8 cellular contexts compared by ENCODE assay signal in the genomic region with DNA sequence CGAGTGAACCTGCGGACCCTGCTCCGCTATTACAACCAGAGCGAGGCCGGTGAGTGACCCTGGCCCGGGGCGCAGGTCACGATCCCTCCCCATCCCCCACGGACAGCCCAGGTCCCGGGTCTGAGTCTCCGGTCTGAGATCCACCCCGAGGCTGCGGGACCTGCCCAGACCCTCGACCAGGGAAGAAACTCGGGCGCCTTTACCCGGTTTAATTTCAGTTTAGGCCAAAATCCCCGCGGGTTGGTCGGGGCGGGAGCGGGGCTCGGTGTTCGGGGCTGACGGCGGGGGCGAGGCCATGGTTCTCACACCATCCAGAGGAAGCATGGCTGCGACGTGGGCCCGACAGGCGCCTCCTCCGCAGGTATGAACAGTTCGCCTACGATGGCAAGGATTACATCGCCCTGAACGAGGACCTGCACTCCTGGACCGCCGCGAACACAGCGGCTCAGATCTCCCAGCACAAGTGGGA. TPM values are rescaled to one million over a fixed set of nuclear protein-coding genes. Genes with fewer than 3 reads are reported as not detected.
DNase-seq lines count a peak whose midpoint lies in the region; ATAC-seq and TF ChIP-seq lines count a peak whose summit lies in the region.

No MANE protein-coding gene starts in this region.

- no peak for TF ChIP-seq CTCF in H9 (conservative IDR thresholded peaks at IDR 0.05)
- TF ChIP-seq CTCF in chondrocyte (IDR thresholded peaks at IDR 0.05) = no peak

- H3K4me3 Mint-ChIP-seq in H9 (peak overlapping the region; percentile 75 to 87), chondrocyte (ENCODE audit: unreplicated experiment) (peak overlapping the region; percentile 81), memory B cell (peak overlapping the region; percentile 91)

- H3K4me1 ChIP-seq in H9 (ENCODE audit: insufficient read depth, low read length) = peaks cover 2% of the 10 kb centered on the region; the same call in 1 of the 2 replicates

- H3K27me3 ChIP-seq in H9 (ENCODE audit: insufficient read depth, low read length) = peaks cover 6% of the 10 kb centered on the region; the same call in 1 of the 2 replicates

- no peak overlapping the region for H2BK120ac ChIP-seq in H9 (ENCODE audit: low read depth, low read length, poor library complexity, severe bottlenecking)

- peak overlapping the region; percentile 43 for H3K9ac ChIP-seq in H9 (ENCODE audit: extremely low read depth, insufficient read length, low read length)

- H3K36me3 Mint-ChIP-seq in H9 (ENCODE audit: insufficient read depth in 1 of 3, low read depth in 3 of 3) (peaks cover 29 to 37% (median 35%) of the 10 kb centered on the region in 3 experiments), chondrocyte (ENCODE audit: low read depth) (peaks cover 8% of the 10 kb centered on the region), memory B cell (peaks cover 19% of the 10 kb centered on the region)

- H2AK5ac ChIP-seq in H9 (ENCODE audit: insufficient read length, low read length) = no peak overlapping the region

- DNase-seq in H9 (peak; percentile 34), T-helper 1 cell (peak in 4 of 5 donors; percentile 9 to 19 (median 14)), chondrocyte (ENCODE audit: low spot score) (no peak), memory B cell (ENCODE audit: low spot score in 2 of 2) (peak in 1 of 2 donors; percentile 36), NCI-H187 treated with DMSO at 0.1 percent for 48 hours (lab: John Stamatoyannopoulos, UW) (no peak), NCI-H1417 (lab: John Stamatoyannopoulos, UW) (no peak), NCI-H1694 treated with DMSO at 0.1 percent for 48 hours (lab: John Stamatoyannopoulos, UW) (no peak)
- DNase-seq in stimulated activated naive CD4-positive, alpha-beta T cell treated with Interleukin-2 at 50 U/mL for 16 hours (lab: John Stamatoyannopoulos, UW) = peak; percentile 30

- H3K9me3 ChIP-seq in H9 (ENCODE audit: control insufficient read depth, low read depth, low read length) = no peaks in the 10 kb centered on the region

- no peak overlapping the region for H2BK5ac ChIP-seq in H9 (ENCODE audit: insufficient read length, low read length)

- no peak overlapping the region for H3K23ac ChIP-seq in H9 (ENCODE audit: insufficient read length, low read depth, low read length)

- no peaks in the 10 kb centered on the region for H3K79me1 ChIP-seq in H9 (ENCODE audit: insufficient read depth, low read depth, low read length, poor library complexity, severe bottlenecking)

- H3K14ac ChIP-seq in H9 (ENCODE audit: insufficient read depth, low read length) = peak overlapping the region; percentile 88

- H3K4me1 Mint-ChIP-seq in H9 (peaks cover 10 to 11% of the 10 kb centered on the region in 2 experiments), chondrocyte (ENCODE audit: low read depth) (peaks cover 53% of the 10 kb centered on the region), memory B cell (peaks cover 12% of the 10 kb centered on the region)

- H3K27me3 Mint-ChIP-seq in H9 (ENCODE audit: low read depth) = peaks cover 33% of the 10 kb centered on the region
- no peaks in the 10 kb centered on the region for H3K27me3 Mint-ChIP-seq in chondrocyte (ENCODE audit: low read depth)
- no peaks in the 10 kb centered on the region for H3K27me3 Mint-ChIP-seq in memory B cell

- H3K23me2 ChIP-seq in H9 (ENCODE audit: insufficient read length, low read depth, low read length, poor library complexity, severe bottlenecking) = peaks cover 7% of the 10 kb centered on the region

- no peak overlapping the region for H3K56ac ChIP-seq in H9 (ENCODE audit: insufficient read length, low read depth, low read length)

- H2BK20ac ChIP-seq in H9 (ENCODE audit: low read depth, low read length, poor library complexity, severe bottlenecking) = no peak overlapping the region

- H3K9me3 Mint-ChIP-seq in H9 (no peaks in the 10 kb centered on the region; a peak in 3 of 5 replicates), chondrocyte (ENCODE audit: low read depth) (peaks cover 3% of the 10 kb centered on the region), memory B cell (no peaks in the 10 kb centered on the region)

- no peak overlapping the region for H3K27ac Mint-ChIP-seq in H9
- H3K27ac Mint-ChIP-seq in chondrocyte (ENCODE audit: unreplicated experiment) = peak overlapping the region; percentile 88
- peak overlapping the region; percentile 99 for H3K27ac Mint-ChIP-seq in memory B cell

- no peak overlapping the region for H3T11ph ChIP-seq in H9 (ENCODE audit: low read length)

- H4K8ac ChIP-seq in H9 (replicated peaks; ENCODE audit: insufficient read length, low read depth, low read length) = no peak overlapping the region

- no peaks in the 10 kb centered on the region for H3K79me2 ChIP-seq in H9 (ENCODE audit: insufficient read depth, low read length)

- H3K27ac ChIP-seq in H9 (ENCODE audit: insufficient read length, low read depth, low read length) = no peak overlapping the region

- no peak overlapping the region for H2BK12ac ChIP-seq in H9 (ENCODE audit: insufficient read length, low read depth, low read length)

- no peak overlapping the region for H2AFZ ChIP-seq in H9 (ENCODE audit: low read length)

- H2BK15ac ChIP-seq in H9 (ENCODE audit: low read depth, low read length) = no peak overlapping the region

- no peak overlapping the region for H4K91ac ChIP-seq in H9 (ENCODE audit: insufficient read length, low read depth, low read length)

- peak; percentile 4 for ATAC-seq in memory B cell (ENCODE audit: low read depth)

- no peak overlapping the region for H3K4ac ChIP-seq in H9 (ENCODE audit: low read depth, low read length)

- no peak overlapping the region for H4K5ac ChIP-seq in H9 (ENCODE audit: insufficient read length, low read depth, low read length)

- peak overlapping the region; percentile 80 for H3K18ac ChIP-seq in H9 (ENCODE audit: insufficient read length, low read depth, low read length)

- peak overlapping the region; percentile 79 for H3K4me2 ChIP-seq in H9 (ENCODE audit: insufficient read depth, insufficient read length, low read length)

- WGBS in H9 (ENCODE audit: extremely low coverage, insufficient read length, low lambda C conversion rate) = no CpG with 5 or more reads among the region's 40 CpGs

- no peaks in the 10 kb centered on the region for H4K20me1 ChIP-seq in H9 (ENCODE audit: control insufficient read depth, insufficient read depth, insufficient read length)

RNA-seq across cellular contexts. Expression of a gene that starts 46.9 kb away (rescaled TPM):
- 33.9 and 35.8 TPM in 2 replicates for total RNA-seq in H9 (2021)
- 36.1 to 37.6 TPM (median 36.7 TPM) in 3 replicates for total RNA-seq in chondrocyte

Comparison
In these comparisons a context has a peak if more than half of its experiments do, and no peak if none do; other contexts are left out.
1. DNase-seq: peak in H9 (single experiment), T-helper 1 cell (4 of 5) and stimulated activated naive CD4-positive, alpha-beta T cell treated with Interleukin-2 at 50 U/mL for 16 hours (single experiment); none in chondrocyte (single experiment), NCI-H187 treated with DMSO at 0.1 percent for 48 hours (single experiment), NCI-H1417 (0 of 3) and NCI-H1694 treated with DMSO at 0.1 percent for 48 hours (single experiment).
2. H3K27ac Mint-ChIP-seq: peak in chondrocyte (single experiment) and memory B cell (single experiment); none in H9 (0 of 3).
3. Peak in every context shown above with its lines, with median percentiles within 50 percentile points of each other: H3K4me3 Mint-ChIP-seq.